8 cellular contexts compared by ENCODE assay signal in the genomic region with DNA sequence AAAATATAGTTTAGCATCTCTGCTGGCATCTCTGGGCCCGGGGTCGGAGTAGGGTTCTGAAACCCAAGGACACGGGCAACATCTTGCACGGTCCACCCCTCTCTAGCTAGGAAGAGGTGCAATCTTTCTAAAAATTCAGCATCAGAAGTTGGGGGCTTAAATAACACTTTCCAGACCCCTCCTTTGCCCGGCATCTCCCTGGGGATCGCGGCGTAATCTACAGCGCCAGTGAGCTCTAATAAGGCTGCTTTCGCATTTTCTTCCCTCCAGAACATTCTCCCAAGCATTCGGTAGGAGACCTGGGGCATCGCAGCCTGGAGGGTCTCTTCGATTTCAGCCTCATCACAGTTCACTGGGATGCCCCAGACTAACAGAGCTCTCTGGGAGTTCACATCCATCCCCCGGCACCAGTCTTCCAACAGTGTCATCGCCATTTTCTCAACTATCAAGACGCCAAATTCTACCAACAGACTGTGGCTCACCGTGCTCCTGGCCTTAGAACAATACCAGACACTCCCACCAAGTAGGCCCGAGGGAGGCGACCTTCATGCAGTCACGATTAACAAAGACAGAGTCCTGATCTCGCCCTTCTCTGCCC. TPM values are rescaled to one million over a fixed set of nuclear protein-coding genes. Genes with fewer than 3 reads are reported as not detected.
DNase-seq lines count a peak whose midpoint lies in the region; ATAC-seq and TF ChIP-seq lines count a peak whose summit lies in the region.

No MANE protein-coding gene starts in this region.

- no peaks in the 10 kb centered on the region for H3K27me3 ChIP-seq in CD4-positive, alpha-beta T cell (ENCODE audit: control insufficient read depth, insufficient read depth, low read length)
- H3K27me3 ChIP-seq in body of pancreas (no peaks in the 10 kb centered on the region), upper lobe of left lung (no peaks in the 10 kb centered on the region)

- no peak for TF ChIP-seq EP300 in upper lobe of left lung (IDR thresholded peaks at IDR 0.05)

- peaks cover 33% of the 10 kb centered on the region for H3K4me1 Mint-ChIP-seq in CD4-positive, alpha-beta T cell (ENCODE audit: low read depth)
- peaks cover 23% of the 10 kb centered on the region for H3K4me1 Mint-ChIP-seq in memory B cell

- H3K9me3 Mint-ChIP-seq in CD4-positive, alpha-beta T cell: no peaks in the 10 kb centered on the region
- no peaks in the 10 kb centered on the region for H3K9me3 Mint-ChIP-seq in memory B cell

- H3K36me3 Mint-ChIP-seq in CD4-positive, alpha-beta T cell (ENCODE audit: low read depth): peaks cover 51% of the 10 kb centered on the region
- H3K36me3 Mint-ChIP-seq in memory B cell: peaks cover 12% of the 10 kb centered on the region

- H3K4me1 ChIP-seq in body of pancreas: peaks cover 21% of the 10 kb centered on the region
- H3K4me1 ChIP-seq in upper lobe of left lung: peaks cover 13 to 37% (median 22%) of the 10 kb centered on the region in 4 donors

- WGBS in body of pancreas, 2 donors: 27 to 44% methylated on average over 17 to 21 of the region's 21 CpGs
- 14 to 26% methylated on average over 21 of the region's 21 CpGs for WGBS in upper lobe of left lung, 2 donors

- H3K4me3 Mint-ChIP-seq in CD4-positive, alpha-beta T cell: peak overlapping the region; percentile 96
- peak overlapping the region; percentile 94 for H3K4me3 Mint-ChIP-seq in memory B cell

- POLR2A ChIA-PET in CD4-positive, alpha-beta T cell (lab: Charles Lee): interaction anchor here (0.6 to 3.8 kb wide), 17 partner anchors 11 to 655 kb away, joined by 3 to 41 read pairs (median 6); a partner anchor contains a TSS

- CTCF ChIA-PET in CD4-positive, alpha-beta T cell (lab: Charles Lee): interaction anchor here (1.2 to 3.5 kb wide), 2 partner anchors 16 to 32 kb away, joined by 3 to 11 read pairs; no protein-coding TSS in a partner anchor

- no peaks in the 10 kb centered on the region for H3K9me3 ChIP-seq in CD4-positive, alpha-beta T cell (ENCODE audit: control insufficient read depth, low read length)
- no peaks in the 10 kb centered on the region for H3K9me3 ChIP-seq in body of pancreas
- H3K9me3 ChIP-seq in upper lobe of left lung: no peaks in the 10 kb centered on the region

- TF ChIP-seq POLR2A in body of pancreas (IDR thresholded peaks at IDR 0.05): no peak
- no peak for TF ChIP-seq POLR2A in upper lobe of left lung (IDR thresholded peaks at IDR 0.05)

- peak overlapping the region; percentile 92 for H3K27ac Mint-ChIP-seq in CD4-positive, alpha-beta T cell
- peak overlapping the region; percentile 96 for H3K27ac Mint-ChIP-seq in memory B cell

- ATAC-seq in CD4-positive, alpha-beta T cell (ENCODE audit: poor library complexity): peak; percentile 2
- no peak for ATAC-seq in body of pancreas
- no peak for ATAC-seq in memory B cell (ENCODE audit: low read depth)
- ATAC-seq in upper lobe of left lung (ENCODE audit: low FRiP score in 2 of 2): no peak

- no peak for TF ChIP-seq CTCF in CD4-positive, alpha-beta T cell (IDR thresholded peaks at IDR 0.05)
- TF ChIP-seq CTCF in body of pancreas (IDR thresholded peaks at IDR 0.05) (no peak), upper lobe of left lung (IDR thresholded peaks at IDR 0.05) (no peak)

- H3K27me3 Mint-ChIP-seq in CD4-positive, alpha-beta T cell: no peaks in the 10 kb centered on the region
- no peaks in the 10 kb centered on the region for H3K27me3 Mint-ChIP-seq in memory B cell

- H3K27ac ChIP-seq in CD4-positive, alpha-beta T cell (ENCODE audit: low read depth, low read length): peak overlapping the region; percentile 77
- H3K27ac ChIP-seq in body of pancreas (peak overlapping the region in 3 of 4 donors; percentile 34 to 79 (median 70)), upper lobe of left lung (peak overlapping the region; percentile 84 to 91 (median 90))

- H3K36me3 ChIP-seq in body of pancreas (replicated peaks in 1 of 2; ENCODE audit: insufficient read depth in 1 of 2, low read depth in 2 of 2): peaks cover 0 to 8% of the 10 kb centered on the region in 2 donors
- peaks cover 0 to 25% (median 20%) of the 10 kb centered on the region in 4 donors for H3K36me3 ChIP-seq in upper lobe of left lung

- no peak for DNase-seq in CD4-positive, alpha-beta T cell
- peak; percentile 37 for DNase-seq in HT-29 (ENCODE audit: low spot score)
- DNase-seq in body of pancreas: no peak
- no peak for DNase-seq in memory B cell (ENCODE audit: low spot score in 2 of 2)
- DNase-seq in upper lobe of left lung: no peak
- no peak for DNase-seq in inferior parietal cortex (ENCODE audit: extremely low spot score)
- no peak for DNase-seq in COLO668 (lab: John Stamatoyannopoulos, UW; ENCODE audit: unreplicated experiment)
- no peak for DNase-seq in SIG-M5 treated with dmso at 0.1 percent for 504 hours (lab: John Stamatoyannopoulos, UW; ENCODE audit: unreplicated experiment)

- peak overlapping the region in 1 of 2 donors; percentile 52 for H3K4me3 ChIP-seq in body of pancreas
- H3K4me3 ChIP-seq in upper lobe of left lung: peak overlapping the region; percentile 62 to 94 (median 88)

- intact Hi-C loops in CD4-positive, alpha-beta T cell (cut with DNase I, micrococcal nuclease): loop anchor here (1.0 to 5.0 kb wide), 4 partner anchors 39 to 304 kb away; a partner anchor contains a TSS
- intact Hi-C loops in body of pancreas (cut with DNase I): no loop called here

RNA-seq across cellular contexts. Expression of a gene that starts 0.9 kb away (rescaled TPM):
- 10 to 100 TPM; 52.6 to 55.9 TPM for total RNA-seq in CD4-positive, alpha-beta T cell
- 6.3 and 7.5 TPM in 2 replicates for total RNA-seq in HT-29 (2014; rRNA removed; shearing (Covaris generic))
- total RNA-seq in body of pancreas (1 to 10 TPM; 5.7 to 6.9 TPM), upper lobe of left lung (10 to 100 TPM in 5 of 6 donors, 1 to 10 TPM in 1; 9.9 to 28.9 (median 15.2) TPM)
